Comparison of ENCODE assay signal across 16 cellular contexts in the genomic region with DNA sequence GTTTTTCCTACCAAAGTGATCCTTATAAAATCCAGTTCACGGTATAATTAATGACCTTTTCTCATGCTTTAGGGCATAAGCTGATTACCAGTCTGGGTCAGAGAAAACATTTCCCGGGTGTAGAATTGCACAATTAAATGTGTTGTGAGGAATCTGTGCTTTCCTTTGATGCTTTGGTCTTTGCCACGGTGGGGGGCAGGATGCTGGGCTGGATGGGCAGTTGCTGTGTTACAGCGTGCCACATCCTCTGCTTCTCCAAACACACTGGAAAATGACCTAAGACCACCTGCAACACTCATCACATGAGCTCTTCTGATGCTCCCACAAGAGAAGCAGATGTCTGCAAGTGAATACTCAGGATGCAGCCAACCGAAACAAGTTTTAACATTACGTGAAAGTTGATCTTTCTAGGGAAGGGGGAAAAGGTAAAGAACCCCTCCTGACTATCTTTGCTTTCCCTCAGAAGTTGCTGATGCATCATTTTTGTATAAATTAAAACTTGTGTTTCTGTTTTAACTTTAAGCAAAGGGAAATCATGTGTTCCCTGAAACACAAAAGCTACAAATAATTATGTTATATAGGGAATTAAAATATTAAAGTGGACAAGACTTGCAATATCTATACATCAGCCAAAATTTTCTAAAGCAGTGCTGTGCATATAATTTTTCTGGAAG.
DNase-seq lines count a peak whose midpoint lies in the region; ATAC-seq lines count a peak whose summit lies in the region.
"Had no signal": no experiment of that assay in that cellular context is flagged by ENCODE, and none has a peak within 500 bp of the region (broad histone marks: within the 10 kb centered on the region; RNA-seq: fewer than 3 reads in every experiment).

No MANE protein-coding gene starts in this region.

- H3K27ac Mint-ChIP-seq in CD8-positive, alpha-beta memory T cell, result no peak overlapping the region
- H3K27ac Mint-ChIP-seq: effector memory CD8-positive, alpha-beta T cell had no signal

- no peak overlapping the region for H3K4ac ChIP-seq in mesendoderm (ENCODE audit: low read depth, low read length)

- no peaks in the 10 kb centered on the region for H3K4me1 ChIP-seq in mesendoderm (ENCODE audit: control insufficient read depth, low read depth, low read length)
- no peaks in the 10 kb centered on the region for H3K4me1 ChIP-seq in CD8-positive, alpha-beta memory T cell (ENCODE audit: insufficient read depth, low read length)
- H3K4me1 ChIP-seq: prostate gland, transverse colon had no signal

- no peaks in the 10 kb centered on the region for H3K36me3 ChIP-seq in mesendoderm (ENCODE audit: control insufficient read depth, insufficient read depth, low read length)
- no peaks in the 10 kb centered on the region for H3K36me3 ChIP-seq in CD8-positive, alpha-beta memory T cell (ENCODE audit: insufficient read depth, low read length)
- H3K36me3 ChIP-seq: prostate gland, transverse colon had no signal

- H3K27ac ChIP-seq in mesendoderm (ENCODE audit: low read depth, low read length), result no peak overlapping the region
- no peak overlapping the region for H3K27ac ChIP-seq in CD8-positive, alpha-beta memory T cell (ENCODE audit: low read depth, low read length)
- H3K27ac ChIP-seq: prostate gland, transverse colon had no signal

- H3K56ac ChIP-seq in mesendoderm (ENCODE audit: low read length), result no peak overlapping the region

- no peak overlapping the region for H2BK15ac ChIP-seq in mesendoderm (replicated peaks; ENCODE audit: low read depth)

- CTCF ChIA-PET in CD8-positive, alpha-beta memory T cell (lab: Charles Lee), result no interaction called here

- ATAC-seq in HG02798 (IDR thresholded peaks at IDR 0.05; ENCODE audit: poor library complexity, unreplicated experiment), result no peak
- ATAC-seq in HG03039 (IDR thresholded peaks at IDR 0.05; ENCODE audit: unreplicated experiment), result no peak
- ATAC-seq: effector memory CD8-positive, alpha-beta T cell; Panc1 had no signal

- H3K9me3 Mint-ChIP-seq in CD8-positive, alpha-beta memory T cell, result no peaks in the 10 kb centered on the region
- H3K9me3 Mint-ChIP-seq: effector memory CD8-positive, alpha-beta T cell; IgD-negative memory B cell had no signal

- WGBS in mesendoderm (ENCODE audit: extremely low coverage, insufficient coverage, low lambda C conversion rate), result no CpG with 5 or more reads among the region's 6 CpGs

- no peak overlapping the region for H2BK5ac ChIP-seq in mesendoderm (ENCODE audit: low read length)

- no peak overlapping the region for H3K4me2 ChIP-seq in mesendoderm (ENCODE audit: low read length)

- no peaks in the 10 kb centered on the region for H3K4me1 Mint-ChIP-seq in CD8-positive, alpha-beta memory T cell

- no peak overlapping the region for H4K8ac ChIP-seq in mesendoderm (ENCODE audit: low read depth, low read length)

- H3K18ac ChIP-seq in mesendoderm (ENCODE audit: low read length), result no peak overlapping the region

- POLR2A ChIA-PET in CD8-positive, alpha-beta memory T cell (lab: Charles Lee), result no interaction called here

- H3K9ac ChIP-seq in mesendoderm (ENCODE audit: low read length), result no peak overlapping the region

- H3K9me3 ChIP-seq in CD8-positive, alpha-beta memory T cell (ENCODE audit: low read length), result no peaks in the 10 kb centered on the region
- H3K9me3 ChIP-seq: prostate gland, transverse colon had no signal

- no peak overlapping the region for H2BK120ac ChIP-seq in mesendoderm (ENCODE audit: low read depth, low read length)

- DNase-seq in DMS53 (lab: John Stamatoyannopoulos, UW), result peak; percentile 55
- DNase-seq in NAMALWA (ENCODE audit: low spot score), result peak; percentile 56
- peak; percentile 15 for DNase-seq in SK-N-DZ (ENCODE audit: low spot score)
- peak; percentile 15 for DNase-seq in mesendoderm
- no peak for DNase-seq in HT-29 (ENCODE audit: low spot score)
- DNase-seq in CD8-positive, alpha-beta memory T cell, result no peak
- DNase-seq: activated CD8-positive, alpha-beta memory T cell treated with anti-CD3 and anti-CD28 coated beads, Interleukin-2, amount 50 U/mL, for 4 hours; activated naive CD4-positive, alpha-beta T cell treated with anti-CD3 and anti-CD28 coated beads, Interleukin-2, amount 50 U/mL, for 16 hours; effector memory CD8-positive, alpha-beta T cell; NCI-H1930; transverse colon had no signal

- H3K27me3 ChIP-seq in mesendoderm (ENCODE audit: insufficient read depth, low read length, poor library complexity), result no peaks in the 10 kb centered on the region
- no peaks in the 10 kb centered on the region for H3K27me3 ChIP-seq in CD8-positive, alpha-beta memory T cell (ENCODE audit: insufficient read depth, low read length, poor library complexity, severe bottlenecking)
- H3K27me3 ChIP-seq: transverse colon had no signal

- no peaks in the 10 kb centered on the region for H3K79me2 ChIP-seq in mesendoderm (ENCODE audit: control insufficient read depth, insufficient read depth, low read length)

- no peak overlapping the region for H3K4me3 ChIP-seq in mesendoderm (ENCODE audit: low read length)
- H3K4me3 ChIP-seq in CD8-positive, alpha-beta memory T cell (ENCODE audit: low read length), result no peak overlapping the region
- H3K4me3 ChIP-seq: prostate gland, transverse colon had no signal

- no peaks in the 10 kb centered on the region for H3K36me3 Mint-ChIP-seq in CD8-positive, alpha-beta memory T cell
- H3K36me3 Mint-ChIP-seq: IgD-negative memory B cell had no signal

- H3K79me1 ChIP-seq in mesendoderm (ENCODE audit: low read length), result no peaks in the 10 kb centered on the region

- no peak overlapping the region for H3K23ac ChIP-seq in mesendoderm (ENCODE audit: low read length)

- H3K4me3 Mint-ChIP-seq in CD8-positive, alpha-beta memory T cell, result no peak overlapping the region
- H3K4me3 Mint-ChIP-seq: effector memory CD8-positive, alpha-beta T cell; IgD-negative memory B cell had no signal

- peaks cover 3 to 11% of the 10 kb centered on the region in 2 donors for H3K27me3 Mint-ChIP-seq in CD8-positive, alpha-beta memory T cell

- H4K5ac ChIP-seq in mesendoderm (ENCODE audit: low read length), result no peak overlapping the region

- H2AK5ac ChIP-seq in mesendoderm (ENCODE audit: low read length), result no peak overlapping the region

Comparison
In these comparisons a context has a peak if more than half of its experiments do, and no peak if none do; other contexts are left out.
1. DNase-seq: peak in DMS53 (single experiment), NAMALWA (single experiment), SK-N-DZ (single experiment) and mesendoderm (single experiment); none in HT-29 (single experiment) and CD8-positive, alpha-beta memory T cell (0 of 5).